8 cellular contexts compared by ENCODE assay signal in genomic region chr2:33598472-33599174, GRCh38. TPM values are rescaled to one million over a fixed set of nuclear protein-coding genes. Genes with fewer than 3 reads are reported as not detected.
DNase-seq lines count a peak whose midpoint lies in the region; ATAC-seq and TF ChIP-seq lines count a peak whose summit lies in the region.

No MANE protein-coding gene starts in this region.

- intact Hi-C loops in left cardiac atrium (cut with DNase I), result no loop called here

- no peak for TF ChIP-seq CTCF in C4-2B (conservative IDR thresholded peaks at IDR 0.05)

- ATAC-seq in GM19023 (IDR thresholded peaks at IDR 0.05; ENCODE audit: unreplicated experiment) (peak; percentile 47), HG03135 (IDR thresholded peaks at IDR 0.05; ENCODE audit: unreplicated experiment) (peak; percentile 52), left cardiac atrium (peak; percentile 39 to 45)

- peak; percentile 36 for DNase-seq in activated naive CD4-positive, alpha-beta T cell treated with anti-CD3 and anti-CD28 coated beads, Interleukin-2, amount 50 U/mL, for 16 hours
- DNase-seq in left cardiac atrium (peak; percentile 43), renal cortical epithelial cell (ENCODE audit: low read depth) (peak; percentile 38), DMS153 treated with DMSO at 0.1 percent for 48 hours (lab: John Stamatoyannopoulos, UW; ENCODE audit: unreplicated experiment) (no peak)

- H3K27ac ChIP-seq in C4-2B, result peak overlapping the region; percentile 82

TF ChIP-seq in PFSK-1, 5 proteins besides CTCF, POLR2A, EP300 and RAD21:
- TF ChIP-seq TAF1 (IDR thresholded peaks at IDR 0.05; ENCODE audit: borderline replicate concordance, insufficient read depth, low read length) (peak; percentile 62; the same call in 1 of the 2 replicates), FOXP2 (optimal IDR thresholded peaks at IDR 0.05; ENCODE audit: borderline replicate concordance, extremely low read depth, extremely low read length, insufficient read depth) (no peak), SIN3A (IDR thresholded peaks at IDR 0.05; ENCODE audit: borderline replicate concordance, insufficient read depth, low read length) (peak; percentile 62; the same call in 1 of the 2 replicates), REST (IDR thresholded peaks at IDR 0.05; ENCODE audit: insufficient read depth in 1 of 2, low read depth in 2 of 2, low read length in 2 of 2) (0 out of 4 replicates have a peak, but pooled peaks of 1 of the 2 experiments have one; percentile 34), POLR2AphosphoS5 (IDR thresholded peaks at IDR 0.05; ENCODE audit: low read depth, low read length) (no peak)

RNA-seq across cellular contexts. Expression of gene FAM98A, which starts 0.5 kb away (rescaled TPM):
- polyA plus RNA-seq in PFSK-1 (2012; ENCODE audit: insufficient read length, low read depth), result 20.9 TPM
- total RNA-seq in left cardiac atrium (10 to 100 TPM; 65.7 to 69.5 TPM), renal cortical epithelial cell (25.2 and 130 TPM in 2 replicates)
